In the genomic region with DNA sequence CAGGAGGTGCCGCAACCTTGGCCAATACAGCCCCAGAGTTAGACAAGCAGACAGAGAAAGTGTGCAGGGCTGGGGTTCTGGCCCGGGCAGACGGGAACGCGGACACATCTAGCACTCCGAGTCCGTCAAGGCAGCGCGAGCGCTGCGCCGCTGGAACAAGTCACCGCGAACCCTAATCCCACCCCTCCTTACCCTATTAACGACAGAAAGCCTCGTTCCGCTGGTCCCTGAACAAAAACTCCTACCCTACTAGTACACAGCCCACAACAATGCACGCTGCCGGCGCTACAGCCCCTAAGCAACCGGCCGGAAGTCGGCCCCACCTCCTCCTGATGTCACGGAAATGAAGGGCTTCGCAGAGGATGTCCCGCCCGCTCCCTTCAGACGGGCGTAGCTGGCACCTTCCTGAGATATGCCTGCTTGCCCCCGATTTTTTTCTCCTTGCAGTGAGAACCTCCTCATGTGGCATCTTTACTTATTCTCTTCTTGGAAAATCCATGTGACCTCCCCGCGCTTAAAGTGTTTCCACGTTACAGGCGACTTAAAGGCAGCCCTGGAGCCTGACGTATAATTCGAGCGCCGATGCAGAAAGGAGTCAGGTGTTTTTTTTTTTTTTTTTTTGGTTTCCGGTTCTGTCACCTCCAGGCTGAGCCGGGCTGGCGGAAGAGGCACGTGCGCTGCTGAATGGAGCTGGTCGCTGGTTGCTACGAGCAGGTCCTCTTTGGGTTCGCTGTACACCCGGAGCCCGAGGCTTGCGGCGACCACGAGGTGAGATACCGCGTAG, we compare ENCODE assay signal across 8 cellular contexts. TPM values are rescaled to one million over a fixed set of nuclear protein-coding genes. Genes with fewer than 3 reads are reported as not detected.
DNase-seq lines count a peak whose midpoint lies in the region; ATAC-seq and TF ChIP-seq lines count a peak whose summit lies in the region.

A gene (minus strand): TSS at position 315 of the 784 bp plus-strand sequence. CDS start 7,066 bp downstream, outside the sequence.
A gene with protein sequence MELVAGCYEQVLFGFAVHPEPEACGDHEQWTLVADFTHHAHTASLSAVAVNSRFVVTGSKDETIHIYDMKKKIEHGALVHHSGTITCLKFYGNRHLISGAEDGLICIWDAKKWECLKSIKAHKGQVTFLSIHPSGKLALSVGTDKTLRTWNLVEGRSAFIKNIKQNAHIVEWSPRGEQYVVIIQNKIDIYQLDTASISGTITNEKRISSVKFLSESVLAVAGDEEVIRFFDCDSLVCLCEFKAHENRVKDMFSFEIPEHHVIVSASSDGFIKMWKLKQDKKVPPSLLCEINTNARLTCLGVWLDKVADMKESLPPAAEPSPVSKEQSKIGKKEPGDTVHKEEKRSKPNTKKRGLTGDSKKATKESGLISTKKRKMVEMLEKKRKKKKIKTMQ (plus strand): TSS at position 671 of the 784 bp plus-strand sequence. CDS start 14 bp downstream, at position 685.

- peaks cover 54% of the 10 kb centered on the region for H3K36me3 Mint-ChIP-seq in activated T-helper 17 cell treated with anti-CD3 and anti-CD28 coated beads, Interleukin-2, amount 50 U/mL, for 72 hours (ENCODE audit: low read depth)
- peaks cover 5 to 18% (median 11%) of the 10 kb centered on the region in 5 donors for H3K36me3 Mint-ChIP-seq in naive thymus-derived CD4-positive, alpha-beta T cell
- peaks cover 25% of the 10 kb centered on the region for H3K36me3 Mint-ChIP-seq in stimulated activated memory B cell treated with anti-CD40 and anti-IgM and Interleukin-4, amounts not matched to agents 10 μg/mL and 1 μg/mL and 100 μg/mL, for 72 hours

- DNase-seq in EH (ENCODE audit: low read depth) (peak; percentile 95), GOT3 (lab: John Stamatoyannopoulos, UW) (peak; percentile 87), LHCN-M2 (ENCODE audit: low read depth) (peak; percentile 91), RPMI7951 (ENCODE audit: low read depth) (peak; percentile 93), fibroblast of mammary gland (ENCODE audit: low read depth) (peak; percentile 91)
- DNase-seq in naive thymus-derived CD4-positive, alpha-beta T cell: peak; percentile 77 to 97 (median 96)

- H3K27me3 ChIP-seq in naive thymus-derived CD4-positive, alpha-beta T cell (ENCODE audit: control insufficient read depth in 2 of 2, insufficient read depth in 2 of 2, low read length in 2 of 2): no peaks in the 10 kb centered on the region

- CTCF ChIA-PET in naive thymus-derived CD4-positive, alpha-beta T cell (lab: Charles Lee): interaction anchor here (0.6 kb wide), 1 partner anchor 47 kb away, joined by 3 read pairs; no protein-coding TSS in a partner anchor

- no peaks in the 10 kb centered on the region for H3K9me3 Mint-ChIP-seq in activated T-helper 17 cell treated with anti-CD3 and anti-CD28 coated beads, Interleukin-2, amount 50 U/mL, for 72 hours
- peaks cover 0 to 8% (median 0%) of the 10 kb centered on the region in 11 donors for H3K9me3 Mint-ChIP-seq in naive thymus-derived CD4-positive, alpha-beta T cell
- no peaks in the 10 kb centered on the region for H3K9me3 Mint-ChIP-seq in stimulated activated memory B cell treated with anti-CD40 and anti-IgM and Interleukin-4, amounts not matched to agents 10 μg/mL and 1 μg/mL and 100 μg/mL, for 72 hours

- peak; percentile 98 for ATAC-seq in activated T-helper 17 cell treated with anti-CD3 and anti-CD28 coated beads, Interleukin-2, amount 50 U/mL, for 72 hours (replicated peaks)
- peak; percentile 95 for ATAC-seq in naive thymus-derived CD4-positive, alpha-beta T cell
- peak; percentile 99 for ATAC-seq in stimulated activated memory B cell treated with anti-CD40 and anti-IgM and Interleukin-4, amounts not matched to agents 10 μg/mL and 1 μg/mL and 100 μg/mL, for 72 hours

- no peak for TF ChIP-seq CTCF in fibroblast of mammary gland (conservative IDR thresholded peaks at IDR 0.05; ENCODE audit: control insufficient read depth, insufficient read depth, low read depth, low read length)

- H3K27ac ChIP-seq in naive thymus-derived CD4-positive, alpha-beta T cell (ENCODE audit: low read depth, low read length): peak within 1 kb of the TSS; percentile 90

- H3K27me3 Mint-ChIP-seq in activated T-helper 17 cell treated with anti-CD3 and anti-CD28 coated beads, Interleukin-2, amount 50 U/mL, for 72 hours: no peaks in the 10 kb centered on the region
- H3K27me3 Mint-ChIP-seq in naive thymus-derived CD4-positive, alpha-beta T cell: peaks cover 0 to 4% (median 0%) of the 10 kb centered on the region in 5 donors
- H3K27me3 Mint-ChIP-seq in stimulated activated memory B cell treated with anti-CD40 and anti-IgM and Interleukin-4, amounts not matched to agents 10 μg/mL and 1 μg/mL and 100 μg/mL, for 72 hours: no peaks in the 10 kb centered on the region

- H3K4me1 ChIP-seq in naive thymus-derived CD4-positive, alpha-beta T cell (ENCODE audit: control insufficient read depth in 2 of 2, insufficient read depth in 2 of 2, low read length in 2 of 2): peaks cover 13 to 18% of the 10 kb centered on the region in 2 donors

- POLR2A ChIA-PET in naive thymus-derived CD4-positive, alpha-beta T cell (lab: Charles Lee): interaction anchor here (0.6 to 2.9 kb wide), 18 partner anchors 8 to 1394 kb away, joined by 3 to 46 read pairs (median 3); a partner anchor contains a TSS

- no peaks in the 10 kb centered on the region for H3K4me1 Mint-ChIP-seq in activated T-helper 17 cell treated with anti-CD3 and anti-CD28 coated beads, Interleukin-2, amount 50 U/mL, for 72 hours
- peaks cover 20 to 52% (median 49%) of the 10 kb centered on the region in 7 donors for H3K4me1 Mint-ChIP-seq in naive thymus-derived CD4-positive, alpha-beta T cell
- peaks cover 41% of the 10 kb centered on the region for H3K4me1 Mint-ChIP-seq in stimulated activated memory B cell treated with anti-CD40 and anti-IgM and Interleukin-4, amounts not matched to agents 10 μg/mL and 1 μg/mL and 100 μg/mL, for 72 hours

- H3K4me3 Mint-ChIP-seq in activated T-helper 17 cell treated with anti-CD3 and anti-CD28 coated beads, Interleukin-2, amount 50 U/mL, for 72 hours: peak within 1 kb of the TSS; percentile 90
- peak within 1 kb of the TSS; percentile 88 to 98 (median 94) for H3K4me3 Mint-ChIP-seq in naive thymus-derived CD4-positive, alpha-beta T cell
- peak within 1 kb of the TSS; percentile 93 for H3K4me3 Mint-ChIP-seq in stimulated activated memory B cell treated with anti-CD40 and anti-IgM and Interleukin-4, amounts not matched to agents 10 μg/mL and 1 μg/mL and 100 μg/mL, for 72 hours

- H3K9me3 ChIP-seq in naive thymus-derived CD4-positive, alpha-beta T cell (ENCODE audit: control insufficient read depth in 2 of 3, low read length in 3 of 3): no peaks in the 10 kb centered on the region

- intact Hi-C loops in naive thymus-derived CD4-positive, alpha-beta T cell (cut with micrococcal nuclease): loop anchor here (1.0 to 10.0 kb wide), 15 partner anchors 29 to 1318 kb away; a partner anchor contains a TSS

- H3K27ac Mint-ChIP-seq in activated T-helper 17 cell treated with anti-CD3 and anti-CD28 coated beads, Interleukin-2, amount 50 U/mL, for 72 hours: peak within 1 kb of the TSS; percentile 99
- H3K27ac Mint-ChIP-seq in naive thymus-derived CD4-positive, alpha-beta T cell: peak within 1 kb of the TSS; percentile 99 to 100 (median 100)
- peak within 1 kb of the TSS; percentile 100 for H3K27ac Mint-ChIP-seq in stimulated activated memory B cell treated with anti-CD40 and anti-IgM and Interleukin-4, amounts not matched to agents 10 μg/mL and 1 μg/mL and 100 μg/mL, for 72 hours

- H3K36me3 ChIP-seq in naive thymus-derived CD4-positive, alpha-beta T cell (ENCODE audit: control insufficient read depth in 2 of 3, insufficient read depth in 3 of 3, low read length in 3 of 3): peaks cover 0 to 23% (median 0%) of the 10 kb centered on the region in 3 experiments

- peak within 1 kb of the TSS; percentile 92 for H3K4me3 ChIP-seq in fibroblast of mammary gland (ENCODE audit: control insufficient read depth, low read depth, low read length)
- H3K4me3 ChIP-seq in naive thymus-derived CD4-positive, alpha-beta T cell (ENCODE audit: low read length): peak within 1 kb of the TSS; percentile 99

RNA-seq across cellular contexts. Expression of the first gene that starts in this region (rescaled TPM):
- total RNA-seq in LHCN-M2 (2014; rRNA removed): not detected in 2 replicates
- polyA plus RNA-seq in LHCN-M2 (2012): 1.9 TPM
- total RNA-seq in RPMI7951 (2014; rRNA removed; shearing (Covaris generic)): 1.7 TPM in 1 of 2 replicates, not detected in the other
- not detected for total RNA-seq in activated T-helper 17 cell treated with anti-CD3 and anti-CD28 coated beads, Interleukin-2, amount 50 U/mL, for 72 hours
- 1 to 10 TPM in 2 of 5 experiments, not detected in 3; 1.2 to 1.9 TPM for total RNA-seq in naive thymus-derived CD4-positive, alpha-beta T cell
- 1 to 10 TPM; 1.1 to 1.3 TPM for polyA plus RNA-seq in naive thymus-derived CD4-positive, alpha-beta T cell

RNA-seq across cellular contexts. Expression of the second gene that starts in this region (rescaled TPM):
- 28.1 and 32.2 TPM in 2 replicates for total RNA-seq in LHCN-M2 (2014; rRNA removed)
- polyA plus RNA-seq in LHCN-M2 (2012): 12.8 TPM
- total RNA-seq in RPMI7951 (2014; rRNA removed; shearing (Covaris generic)): 34.0 and 37.1 TPM in 2 replicates
- 10 to 100 TPM; 13.7 to 27.4 TPM for total RNA-seq in activated T-helper 17 cell treated with anti-CD3 and anti-CD28 coated beads, Interleukin-2, amount 50 U/mL, for 72 hours
- total RNA-seq in naive thymus-derived CD4-positive, alpha-beta T cell: 10 to 100 TPM in 1 of 5 experiments, 1 to 10 TPM in 4; 5.2 to 15.2 (median 8.0) TPM
- polyA plus RNA-seq in naive thymus-derived CD4-positive, alpha-beta T cell: 10 to 100 TPM; 16.5 to 22.0 TPM

Comparison
In these comparisons a context has a peak if more than half of its experiments do, and no peak if none do; other contexts are left out.
1. Peak in every context shown above with its lines: DNase-seq, ATAC-seq, H3K4me3 ChIP-seq and H3K27ac ChIP-seq.